Comparison of ENCODE assay signal across 28 cellular contexts in the genomic region with DNA sequence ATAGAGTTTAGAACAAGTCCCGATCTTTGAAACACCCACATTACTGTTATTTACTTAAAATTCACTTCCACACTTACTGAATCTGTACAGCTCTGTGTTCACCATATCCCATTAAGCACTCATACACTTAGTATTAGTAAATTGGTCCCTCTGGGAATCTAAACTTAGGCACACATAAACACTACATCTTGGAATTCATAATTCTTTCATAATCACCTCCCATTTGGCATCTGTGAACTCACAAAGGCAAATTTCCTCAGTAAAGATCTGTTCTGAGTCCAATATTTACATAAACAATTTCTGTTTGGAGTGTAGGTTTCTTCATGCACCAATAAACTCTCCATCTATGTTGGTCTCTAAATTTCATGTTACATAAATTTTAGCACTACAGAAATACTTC. TPM values are rescaled to one million over a fixed set of nuclear protein-coding genes. Genes with fewer than 3 reads are reported as not detected.
"Had no signal": no experiment of that assay in that cellular context is flagged by ENCODE, and none has a peak within 500 bp of the region (broad histone marks: within the 10 kb centered on the region; RNA-seq: fewer than 3 reads in every experiment).

No MANE protein-coding gene starts in this region.

- H3K4me3 Mint-ChIP-seq: activated CD4-positive, alpha-beta memory T cell treated with anti-CD3 and anti-CD28 coated beads, Interleukin-2, amount 10 ng/mL, durations not matched to agents 7 days and 5 days; activated CD4-positive, alpha-beta T cell treated with anti-CD3 and anti-CD28 coated beads, Interleukin-2, amount 10 ng/mL, durations not matched to agents 7 days and 5 days; activated naive CD4-positive, alpha-beta T cell treated with anti-CD3 and anti-CD28 coated beads, Interleukin-2, amount 10 ng/mL, durations not matched to agents 7 days and 5 days; activated naive CD8-positive, alpha-beta T cell treated with anti-CD3 and anti-CD28 coated beads, Interleukin-2, amount 10 ng/mL, durations not matched to agents 7 days and 5 days; activated T-cell treated with anti-CD3 and anti-CD28 coated beads, Interleukin-2, amount 50 U/mL, for 24 hours; activated T-cell treated with anti-CD3 and anti-CD28 coated beads, Interleukin-2, amount 50 U/mL, for 72 hours; central memory CD8-positive, alpha-beta T cell; effector memory CD8-positive, alpha-beta T cell had no signal

- H3K36me3 ChIP-seq: brain microvascular endothelial cell, esophagus muscularis mucosa, gastroesophageal sphincter, heart right ventricle had no signal

- H3K36me3 Mint-ChIP-seq: activated naive CD4-positive, alpha-beta T cell treated with anti-CD3 and anti-CD28 coated beads, Interleukin-2, amount 10 ng/mL, durations not matched to agents 7 days and 5 days; activated naive CD4-positive, alpha-beta T cell treated with anti-CD3 and anti-CD28 coated beads, Interleukin-2, amount 50 U/mL, for 72 hours; activated naive CD8-positive, alpha-beta T cell treated with anti-CD3 and anti-CD28 coated beads, Interleukin-2, amount 10 ng/mL, durations not matched to agents 7 days and 5 days had no signal

- H3K9me3 ChIP-seq: esophagus muscularis mucosa, gastroesophageal sphincter, heart right ventricle had no signal

- DNase-seq: activated CD4-positive, alpha-beta memory T cell treated with anti-CD3 and anti-CD28 coated beads, Interleukin-2, amount 10 ng/mL, durations not matched to agents 7 days and 5 days; activated CD4-positive, alpha-beta T cell treated with anti-CD3 and anti-CD28 coated beads for 1 hour; activated CD4-positive, alpha-beta T cell treated with anti-CD3 and anti-CD28 coated beads for 4 hours; activated CD4-positive, alpha-beta T cell treated with anti-CD3 and anti-CD28 coated beads, Interleukin-2, amount 10 ng/mL, durations not matched to agents 7 days and 5 days; activated CD4-positive, alpha-beta T cell treated with anti-CD3 and anti-CD28 coated beads, Interleukin-2, amount 50 U/mL, for 4 hours; activated CD8-positive, alpha-beta memory T cell treated with anti-CD3 and anti-CD28 coated beads, Interleukin-2, amount 50 U/mL, for 48 hours; activated gamma-delta T cell; activated naive CD4-positive, alpha-beta T cell; activated naive CD4-positive, alpha-beta T cell treated with anti-CD3 and anti-CD28 coated beads, Interleukin-2, amount 10 ng/mL, durations not matched to agents 7 days and 5 days; activated naive CD8-positive, alpha-beta T cell treated with anti-CD3 and anti-CD28 coated beads, Interleukin-2, amount 10 ng/mL, durations not matched to agents 7 days and 5 days; activated T-cell treated with anti-CD3 and anti-CD28 coated beads for 4 hours; activated T-cell treated with anti-CD3 and anti-CD28 coated beads, Interleukin-2, amount 50 U/mL, for 24 hours; activated T-cell treated with anti-CD3 and anti-CD28 coated beads, Interleukin-2, amount 50 U/mL, for 72 hours; anterior cingulate cortex; brain microvascular endothelial cell; cortex of kidney; dermis blood vessel endothelial cell; effector CD4-positive, alpha-beta T cell; effector memory CD8-positive, alpha-beta T cell; erythroblast; foreskin melanocyte; heart right ventricle; T-helper 2 cell had no signal

- H3K27me3 ChIP-seq: brain microvascular endothelial cell, esophagus muscularis mucosa, gastroesophageal sphincter, heart right ventricle had no signal

- H3K27ac Mint-ChIP-seq: activated CD4-positive, alpha-beta memory T cell treated with anti-CD3 and anti-CD28 coated beads, Interleukin-2, amount 10 ng/mL, durations not matched to agents 7 days and 5 days; activated CD4-positive, alpha-beta T cell treated with anti-CD3 and anti-CD28 coated beads, Interleukin-2, amount 10 ng/mL, durations not matched to agents 7 days and 5 days; activated naive CD4-positive, alpha-beta T cell treated with anti-CD3 and anti-CD28 coated beads, Interleukin-2, amount 10 ng/mL, durations not matched to agents 7 days and 5 days; activated naive CD4-positive, alpha-beta T cell treated with anti-CD3 and anti-CD28 coated beads, Interleukin-2, amount 50 U/mL, for 72 hours; activated naive CD8-positive, alpha-beta T cell treated with anti-CD3 and anti-CD28 coated beads, Interleukin-2, amount 10 ng/mL, durations not matched to agents 7 days and 5 days; activated T-cell treated with anti-CD3 and anti-CD28 coated beads, Interleukin-2, amount 50 U/mL, for 24 hours; activated T-cell treated with anti-CD3 and anti-CD28 coated beads, Interleukin-2, amount 50 U/mL, for 72 hours; effector memory CD8-positive, alpha-beta T cell had no signal

- H3K9me3 Mint-ChIP-seq: activated CD4-positive, alpha-beta memory T cell treated with anti-CD3 and anti-CD28 coated beads, Interleukin-2, amount 10 ng/mL, durations not matched to agents 7 days and 5 days; activated CD4-positive, alpha-beta T cell treated with anti-CD3 and anti-CD28 coated beads, Interleukin-2, amount 10 ng/mL, durations not matched to agents 7 days and 5 days; activated naive CD4-positive, alpha-beta T cell treated with anti-CD3 and anti-CD28 coated beads, Interleukin-2, amount 10 ng/mL, durations not matched to agents 7 days and 5 days; activated T-cell treated with anti-CD3 and anti-CD28 coated beads, Interleukin-2, amount 50 U/mL, for 24 hours had no signal

- H3K27ac ChIP-seq: brain microvascular endothelial cell, heart right ventricle had no signal

- H3K27me3 Mint-ChIP-seq: activated CD4-positive, alpha-beta memory T cell treated with anti-CD3 and anti-CD28 coated beads, Interleukin-2, amount 10 ng/mL, durations not matched to agents 7 days and 5 days; activated CD4-positive, alpha-beta T cell treated with anti-CD3 and anti-CD28 coated beads, Interleukin-2, amount 10 ng/mL, durations not matched to agents 7 days and 5 days; activated naive CD4-positive, alpha-beta T cell treated with anti-CD3 and anti-CD28 coated beads, Interleukin-2, amount 10 ng/mL, durations not matched to agents 7 days and 5 days; activated naive CD8-positive, alpha-beta T cell treated with anti-CD3 and anti-CD28 coated beads, Interleukin-2, amount 10 ng/mL, durations not matched to agents 7 days and 5 days; activated T-cell treated with anti-CD3 and anti-CD28 coated beads, Interleukin-2, amount 50 U/mL, for 24 hours; central memory CD8-positive, alpha-beta T cell; effector memory CD8-positive, alpha-beta T cell had no signal

- H3K4me1 Mint-ChIP-seq: activated CD4-positive, alpha-beta memory T cell treated with anti-CD3 and anti-CD28 coated beads, Interleukin-2, amount 10 ng/mL, durations not matched to agents 7 days and 5 days; activated CD4-positive, alpha-beta T cell treated with anti-CD3 and anti-CD28 coated beads, Interleukin-2, amount 10 ng/mL, durations not matched to agents 7 days and 5 days; activated naive CD4-positive, alpha-beta T cell treated with anti-CD3 and anti-CD28 coated beads, Interleukin-2, amount 10 ng/mL, durations not matched to agents 7 days and 5 days; activated naive CD8-positive, alpha-beta T cell treated with anti-CD3 and anti-CD28 coated beads, Interleukin-2, amount 10 ng/mL, durations not matched to agents 7 days and 5 days; central memory CD8-positive, alpha-beta T cell had no signal

- H3K4me3 ChIP-seq: esophagus muscularis mucosa, gastroesophageal sphincter, heart right ventricle had no signal

RNA-seq across cellular contexts. Expression of gene PPARGC1A, which starts 52.6 kb away (rescaled TPM):
- total RNA-seq: activated CD4-positive, alpha-beta memory T cell treated with anti-CD3 and anti-CD28 coated beads, Interleukin-2, amount 10 ng/mL, durations not matched to agents 7 days and 5 days; activated CD4-positive, alpha-beta T cell treated with anti-CD3 and anti-CD28 coated beads, Interleukin-2, amount 10 ng/mL, durations not matched to agents 7 days and 5 days; activated naive CD4-positive, alpha-beta T cell treated with anti-CD3 and anti-CD28 coated beads, Interleukin-2, amount 50 U/mL, for 72 hours; activated naive CD8-positive, alpha-beta T cell treated with anti-CD3 and anti-CD28 coated beads, Interleukin-2, amount 10 ng/mL, durations not matched to agents 7 days and 5 days; activated T-cell treated with anti-CD3 and anti-CD28 coated beads, Interleukin-2, amount 50 U/mL, for 72 hours; T-helper 1 cell treated with Interleukin-12 subunit alpha and Interleukin-12 subunit beta and Interleukin-4 antibody, amounts not matched to agents 30 ng/mL and 1 ng/mL, for 36 hours had no signal
